In genomic region chr2:17483496-17483895, GRCh38 we compare ENCODE assay signal across 2 cellular contexts.
TF ChIP-seq lines count a peak whose summit lies in the region.

No MANE protein-coding gene starts in this region.

TF ChIP-seq in HepG2, 621 proteins besides CTCF, POLR2A, EP300 and RAD21:
- TF ChIP-seq MAFF (IDR thresholded peaks at IDR 0.05; ENCODE audit: low read depth, low read length) (peak; percentile 76), MAFK (conservative IDR thresholded peaks at IDR 0.05 in 1 of 2, IDR thresholded peaks at IDR 0.05 in 1 of 2; ENCODE audit: low read length in 2 of 2) (peak; percentile 76 to 84), ARID2 (CRISPR knock-in tag; IDR thresholded peaks at IDR 0.05; ENCODE audit: borderline replicate concordance) (no peak)

TF ChIP-seq in IMR-90, 13 proteins besides CTCF, POLR2A, EP300 and RAD21:
- TF ChIP-seq MAFK (IDR thresholded peaks at IDR 0.05; ENCODE audit: low read depth, low read length) (peak; percentile 60; the same call in 1 of the 2 replicates), SMC3 (IDR thresholded peaks at IDR 0.05; ENCODE audit: low read depth, low read length) (no peak), MXI1 (IDR thresholded peaks at IDR 0.05; ENCODE audit: borderline replicate concordance, low read depth, low read length) (no peak), MAZ (IDR thresholded peaks at IDR 0.05; ENCODE audit: borderline replicate concordance, low read depth, low read length) (no peak), RCOR1 (IDR thresholded peaks at IDR 0.05; ENCODE audit: insufficient replicate concordance, low read length) (no peak)
- TF ChIP-seq, protein P1, sequence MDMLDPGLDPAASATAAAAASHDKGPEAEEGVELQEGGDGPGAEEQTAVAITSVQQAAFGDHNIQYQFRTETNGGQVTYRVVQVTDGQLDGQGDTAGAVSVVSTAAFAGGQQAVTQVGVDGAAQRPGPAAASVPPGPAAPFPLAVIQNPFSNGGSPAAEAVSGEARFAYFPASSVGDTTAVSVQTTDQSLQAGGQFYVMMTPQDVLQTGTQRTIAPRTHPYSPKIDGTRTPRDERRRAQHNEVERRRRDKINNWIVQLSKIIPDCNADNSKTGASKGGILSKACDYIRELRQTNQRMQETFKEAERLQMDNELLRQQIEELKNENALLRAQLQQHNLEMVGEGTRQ (IDR thresholded peaks at IDR 0.05; ENCODE audit: low read depth, low read length), result no peak
